ENCODE assay signal across 36 cellular contexts in genomic region chrX:38099688-38100087, GRCh38.
"Had no signal": no experiment of that assay in that cellular context is flagged by ENCODE, and none has a peak within 500 bp of the region (broad histone marks: within the 10 kb centered on the region; RNA-seq: fewer than 3 reads in every experiment).

No MANE protein-coding gene starts in this region.

- H3K9me3 ChIP-seq: MG63 had no signal

- H3K27me3 ChIP-seq: MG63 had no signal

- H3K36me3 ChIP-seq: MG63 had no signal

- H3K27ac ChIP-seq: KMS-11 had no signal

- H3K4me2 ChIP-seq: KMS-11 had no signal

- H3K4me3 ChIP-seq: MG63 had no signal

- DNase-seq: Karpas-422, Kasumi-1, MG63, MM.1S, MV-4-11, NCI-H1048, NCI-H1092, NCI-H1092 treated with DMSO at 0.1 percent for 48 hours, NCI-H1105, NCI-H1105 treated with DMSO at 0.1 percent for 48 hours, NCI-H1417, NCI-H1417 treated with DMSO at 0.1 percent for 48 hours, NCI-H1436, NCI-H1436 treated with DMSO at 0.1 percent for 48 hours, NCI-H146, NCI-H1694, NCI-H1694 treated with DMSO at 0.1 percent for 48 hours, NCI-H187, NCI-H187 treated with DMSO at 0.1 percent for 48 hours, NCI-H1930, NCI-H2029, NCI-H2029 treated with DMSO at 0.1 percent for 48 hours, NCI-H2081, NCI-H2081 treated with DMSO at 0.1 percent for 48 hours, NCI-H2107, NCI-H2171, NCI-H2171 treated with DMSO at 0.1 percent for 48 hours, NCI-H2227 treated with DMSO at 0.1 percent for 48 hours, NCI-H226, NCI-H345, NCI-H446, NCI-H446 treated with DMSO at 0.1 percent for 48 hours, NCI-H510A, NCI-H510A treated with DMSO at 0.1 percent for 48 hours, NCI-H524 had no signal

- H3K9ac ChIP-seq: KMS-11 had no signal
